In genomic region chr9:137459601-137460362, GRCh38 we compare ENCODE assay signal across 8 cellular contexts. TPM values are rescaled to one million over a fixed set of nuclear protein-coding genes. Genes with fewer than 3 reads are reported as not detected.
DNase-seq lines count a peak whose midpoint lies in the region; ATAC-seq, FAIRE-seq and TF ChIP-seq lines count a peak whose summit lies in the region.

No MANE protein-coding gene starts in this region.

- no peak for FAIRE-seq in GM19239 (lab: Jason Lieb, UNC)

- peak overlapping the region; percentile 78 for H3K4me2 ChIP-seq in Karpas-422 (ENCODE audit: low read depth, low read length, poor library complexity, severe bottlenecking)

- H3K9me3 ChIP-seq in Karpas-422 (ENCODE audit: low read length) (no peaks in the 10 kb centered on the region), muscle layer of colon (ENCODE audit: low read length) (no peaks in the 10 kb centered on the region)

- H3K79me2 ChIP-seq in Karpas-422 (ENCODE audit: low read length): peaks cover 16% of the 10 kb centered on the region

- no peak for TF ChIP-seq CTCF in 22Rv1 (IDR thresholded peaks at IDR 0.05)
- no peak for TF ChIP-seq CTCF in coronary artery (IDR thresholded peaks at IDR 0.05)

- H4K20me1 ChIP-seq in Karpas-422 (ENCODE audit: insufficient read depth, low read depth, low read length): peaks cover 12% of the 10 kb centered on the region; the same call in 1 of the 2 replicates

- peak overlapping the region; percentile 68; the same call in 1 of the 2 replicates for H3K4me3 ChIP-seq in Karpas-422 (ENCODE audit: low read length)
- peak overlapping the region; percentile 96 for H3K4me3 ChIP-seq in coronary artery
- H3K4me3 ChIP-seq in muscle layer of colon (ENCODE audit: low read depth in 1 of 2, low read length in 2 of 2): peak overlapping the region; percentile 40 to 60

- peak overlapping the region; percentile 89 for H2AFZ ChIP-seq in Karpas-422 (ENCODE audit: low read length)

- peaks cover 49% of the 10 kb centered on the region for H3K4me1 ChIP-seq in Karpas-422 (ENCODE audit: low read length)
- H3K4me1 ChIP-seq in muscle layer of colon (ENCODE audit: insufficient read depth, low read length): peaks cover 12% of the 10 kb centered on the region

- H3K36me3 ChIP-seq in Karpas-422 (ENCODE audit: insufficient read depth, low read length) (no peaks in the 10 kb centered on the region), muscle layer of colon (ENCODE audit: insufficient read depth, low read length) (peaks cover 11% of the 10 kb centered on the region)

- no peaks in the 10 kb centered on the region for H3K9me2 ChIP-seq in Karpas-422 (replicated peaks; ENCODE audit: insufficient read depth, low read length)

- no peak for ATAC-seq in HG03097 (IDR thresholded peaks at IDR 0.05; ENCODE audit: low FRiP score, unreplicated experiment)

- H3K27me3 ChIP-seq in Karpas-422 (ENCODE audit: low read length) (no peaks in the 10 kb centered on the region), muscle layer of colon (ENCODE audit: control insufficient read depth in 1 of 2, insufficient read depth in 2 of 2, low read length in 2 of 2) (peaks cover 0 to 4% of the 10 kb centered on the region in 2 donors)

- H3K9ac ChIP-seq in Karpas-422 (ENCODE audit: low read length) (peak overlapping the region; percentile 68), muscle layer of colon (ENCODE audit: low read length) (peak overlapping the region; percentile 68)

- peak; percentile 55 for DNase-seq in Karpas-422
- DNase-seq in coronary artery (ENCODE audit: low spot score): peak; percentile 81
- DNase-seq in stimulated activated CD4-positive, alpha-beta T cell treated with anti-CD3 and anti-CD28 coated beads, Interleukin-4, amount 100 ng/mL, for 24 hours: no peak
- DNase-seq in GM19239 (ENCODE audit: insufficient read length, low spot score): no peak
- no peak for DNase-seq in nucleus accumbens (lab: John Stamatoyannopoulos, UW)

- H3K27ac ChIP-seq in 22Rv1: peak overlapping the region; percentile 56; the same call in 1 of the 2 replicates
- peak overlapping the region; percentile 56 for H3K27ac ChIP-seq in Karpas-422 (ENCODE audit: low read length)
- peak overlapping the region; percentile 68 to 71 for H3K27ac ChIP-seq in coronary artery
- peak overlapping the region; percentile 73 for H3K27ac ChIP-seq in muscle layer of colon (ENCODE audit: low read depth, low read length)

RNA-seq across cellular contexts. Expression of gene NSMF, which starts 0.6 kb away (rescaled TPM):
- total RNA-seq in Karpas-422 (2014; rRNA removed; shearing (Covaris generic); ENCODE audit: low replicate concordance): 36.4 and 55.4 TPM in 2 replicates

RNA-seq across cellular contexts. Expression of gene ENTPD8, which starts 18.6 kb away (rescaled TPM):
- not detected in 2 replicates for total RNA-seq in Karpas-422 (2014; rRNA removed; shearing (Covaris generic); ENCODE audit: low replicate concordance)

RNA-seq across cellular contexts. Expression of gene NOXA1, which starts 36.6 kb away (rescaled TPM):
- total RNA-seq in Karpas-422 (2014; rRNA removed; shearing (Covaris generic); ENCODE audit: low replicate concordance): 0.51 TPM in 1 of 2 replicates, not detected in the other

RNA-seq across cellular contexts. Expression of gene EXD3, which starts 36.8 kb away (rescaled TPM):
- 2.8 and 7.8 TPM in 2 replicates for total RNA-seq in Karpas-422 (2014; rRNA removed; shearing (Covaris generic); ENCODE audit: low replicate concordance)

Comparison
In these comparisons a context has a peak if more than half of its experiments do, and no peak if none do; other contexts are left out.
1. DNase-seq: peak in Karpas-422 (single experiment) and coronary artery (single experiment); none in stimulated activated CD4-positive, alpha-beta T cell treated with anti-CD3 and anti-CD28 coated beads, Interleukin-4, amount 100 ng/mL, for 24 hours (single experiment), GM19239 (single experiment) and nucleus accumbens (0 of 56).
2. Peak in every context shown above with its lines, with median percentiles within 50 percentile points of each other: H3K27ac ChIP-seq and H3K4me3 ChIP-seq.